In the genomic region with DNA sequence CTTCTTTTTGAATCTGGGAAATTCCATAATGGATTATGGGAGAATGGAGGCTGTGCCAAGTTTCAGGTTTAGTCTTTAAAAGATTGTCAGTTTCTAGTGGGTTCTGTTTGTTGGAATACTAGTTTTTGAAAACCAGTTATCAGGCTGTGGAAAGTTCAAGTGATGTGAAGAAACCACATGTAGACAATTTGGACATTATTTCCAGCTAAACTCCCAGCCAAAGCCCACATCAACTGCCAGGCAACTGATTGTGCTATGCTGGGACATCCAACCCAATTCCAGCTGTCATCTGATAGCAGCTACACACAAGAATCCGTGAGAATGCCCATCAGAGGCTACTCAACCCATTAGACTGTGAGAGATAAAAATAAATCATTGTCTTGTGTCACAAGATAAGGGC, we compare ENCODE assay signal across 14 cellular contexts.
"Had no signal": no experiment of that assay in that cellular context is flagged by ENCODE, and none has a peak within 500 bp of the region (broad histone marks: within the 10 kb centered on the region; RNA-seq: fewer than 3 reads in every experiment).

No MANE protein-coding gene starts in this region.

- DNase-seq: activated CD4-positive, alpha-beta T cell treated with anti-CD3 and anti-CD28 coated beads, Interleukin-2, amount 50 U/mL, for 1 hour; activated CD8-positive, alpha-beta memory T cell treated with anti-CD3 and anti-CD28 coated beads for 24 hours; activated naive CD8-positive, alpha-beta T cell treated with anti-CD3 and anti-CD28 coated beads for 36 hours; dorsolateral prefrontal cortex; endodermal cell; immature natural killer cell; naive B cell; pancreas; stimulated activated CD4-positive, alpha-beta T cell treated with anti-CD3 and anti-CD28 coated beads, Interleukin-12 subunit alpha, Interleukin-12 subunit beta, amount 100 ng/mL, for 4 hours; stimulated activated CD4-positive, alpha-beta T cell treated with anti-CD3 and anti-CD28 coated beads, Interleukin-2, amount 100 ng/mL, for 24 hours had no signal

- H3K9me3 ChIP-seq: pancreas had no signal

- H3K27me3 ChIP-seq: dorsolateral prefrontal cortex, neural progenitor cell, pancreas had no signal

- H3K27me3 Mint-ChIP-seq: activated naive CD8-positive, alpha-beta T cell treated with anti-CD3 and anti-CD28 coated beads for 36 hours; naive B cell had no signal

- H3K27ac ChIP-seq: dorsolateral prefrontal cortex, neural progenitor cell, pancreas had no signal

- H3K36me3 Mint-ChIP-seq: activated naive CD8-positive, alpha-beta T cell treated with anti-CD3 and anti-CD28 coated beads for 36 hours; immature natural killer cell; naive B cell; neural progenitor cell; stimulated activated effector memory CD8-positive, alpha-beta T cell treated with anti-CD3 and anti-CD28 coated beads, Interleukin-12 subunit alpha, Interleukin-12 subunit beta, amount 100 ng/mL, for 72 hours had no signal

- H3K4me1 ChIP-seq: neural progenitor cell, pancreas had no signal

- H3K27ac Mint-ChIP-seq: activated naive CD8-positive, alpha-beta T cell treated with anti-CD3 and anti-CD28 coated beads for 36 hours; activated T-helper 1 cell treated with anti-CD3 and anti-CD28 coated beads, Interleukin-12 subunit alpha, Interleukin-12 subunit beta, Interleukin-2, Interleukin-4 antibody, amounts not matched to agents 30 ng/mL and 10 ng/mL and 1 ng/mL, durations not matched to agents 14 hours and 24 hours and 36 hours; endodermal cell; immature natural killer cell; naive B cell; neural progenitor cell; stimulated activated effector memory CD8-positive, alpha-beta T cell treated with anti-CD3 and anti-CD28 coated beads, Interleukin-12 subunit alpha, Interleukin-12 subunit beta, amount 100 ng/mL, for 72 hours had no signal

- H3K4me3 ChIP-seq: dorsolateral prefrontal cortex, neural progenitor cell, pancreas had no signal

- H3K36me3 ChIP-seq: neural progenitor cell, pancreas had no signal

- ATAC-seq: activated CD4-positive, CD25-positive, alpha-beta regulatory T cell treated with anti-CD3 and anti-CD28 coated beads, Interleukin-2, amount 50 U/mL, for 24 hours; stimulated activated effector memory CD8-positive, alpha-beta T cell treated with anti-CD3 and anti-CD28 coated beads, Interleukin-12 subunit alpha, Interleukin-12 subunit beta, amount 100 ng/mL, for 72 hours had no signal

- H3K4me3 Mint-ChIP-seq: activated naive CD8-positive, alpha-beta T cell treated with anti-CD3 and anti-CD28 coated beads for 36 hours; activated T-helper 1 cell treated with anti-CD3 and anti-CD28 coated beads, Interleukin-12 subunit alpha, Interleukin-12 subunit beta, Interleukin-2, Interleukin-4 antibody, amounts not matched to agents 30 ng/mL and 10 ng/mL and 1 ng/mL, durations not matched to agents 14 hours and 24 hours and 36 hours; endodermal cell; immature natural killer cell; naive B cell; neural progenitor cell; stimulated activated effector memory CD8-positive, alpha-beta T cell treated with anti-CD3 and anti-CD28 coated beads, Interleukin-12 subunit alpha, Interleukin-12 subunit beta, amount 100 ng/mL, for 72 hours had no signal

- H3K4me1 Mint-ChIP-seq: activated naive CD8-positive, alpha-beta T cell treated with anti-CD3 and anti-CD28 coated beads for 36 hours; endodermal cell; immature natural killer cell; naive B cell; neural progenitor cell; stimulated activated effector memory CD8-positive, alpha-beta T cell treated with anti-CD3 and anti-CD28 coated beads, Interleukin-12 subunit alpha, Interleukin-12 subunit beta, amount 100 ng/mL, for 72 hours had no signal
